ENCODE assay signal across 20 cellular contexts in genomic region chr11:72568861-72569260, GRCh38.
A peak's percentile ranks its signal among the peaks of the same experiment; 100 is the strongest.
DNase-seq lines count a peak whose midpoint lies in the region; TF ChIP-seq lines count a peak whose summit lies in the region.
"Had no signal": no experiment of that assay in that cellular context is flagged by ENCODE, and none has a peak within 500 bp of the region (broad histone marks: within the 10 kb centered on the region; RNA-seq: fewer than 3 reads in every experiment).

No MANE protein-coding gene starts in this region.

- DNase-seq in EL (peak; percentile 54), PC-9 (no peak), fibroblast of mammary gland (ENCODE audit: low read depth) (peak; percentile 68), renal cortical epithelial cell (ENCODE audit: low read depth) (peak; percentile 16), NCI-H187 treated with DMSO at 0.1 percent for 48 hours (lab: John Stamatoyannopoulos, UW) (no peak), NCI-H2029 (lab: John Stamatoyannopoulos, UW) (no peak), SKM-1 treated with dmso at 0.1 percent for 144 hours (lab: John Stamatoyannopoulos, UW; ENCODE audit: unreplicated experiment) (no peak), A673 (ENCODE audit: low spot score) (no peak)
- DNase-seq: activated CD4-positive, alpha-beta T cell treated with anti-CD3 and anti-CD28 coated beads, Interleukin-2, amount 10 ng/mL, durations not matched to agents 24 days and 14 days; activated gamma-delta T cell treated with Interleukin-2 at 50 U/mL for 16 hours; amygdala; BE2C; effector memory CD4-positive, alpha-beta T cell; NCI-H1930; NCI-H446 treated with DMSO at 0.1 percent for 48 hours; NK-92 treated with Interleukin-12 subunit alpha and Interleukin-12 subunit beta, amount 100 ng/mL, for 24 hours; right lobe of liver; stimulated activated CD4-positive, alpha-beta T cell treated with anti-CD3 and anti-CD28 coated beads, Interleukin-1b, Interleukin-23, amount 100 ng/mL, for 48 hours; stomach; uterus had no signal

- H3K4me1 ChIP-seq in PC-9 (replicated peaks; ENCODE audit: insufficient read depth): peaks cover 50% of the 10 kb centered on the region
- H3K4me1 ChIP-seq in A673 (ENCODE audit: insufficient read depth, low read length, poor library complexity, severe bottlenecking): no peaks in the 10 kb centered on the region
- H3K4me1 ChIP-seq: right lobe of liver, uterus had no signal

- no peaks in the 10 kb centered on the region for H3K27me3 ChIP-seq in PC-9 (ENCODE audit: insufficient read depth, low read depth)
- H3K27me3 ChIP-seq in A673 (replicated peaks; ENCODE audit: insufficient read depth, low read depth, low read length, poor library complexity): no peaks in the 10 kb centered on the region
- H3K27me3 ChIP-seq: BE2C, right lobe of liver, uterus had no signal

- no peaks in the 10 kb centered on the region for H3K9me3 ChIP-seq in PC-9 (ENCODE audit: insufficient read depth, low read depth)
- H3K9me3 ChIP-seq in A673 (ENCODE audit: low read depth, low read length, poor library complexity, severe bottlenecking): no peaks in the 10 kb centered on the region
- H3K9me3 ChIP-seq: BE2C, right lobe of liver, stomach, uterus had no signal

- H3K27ac ChIP-seq in PC-9 (peak overlapping the region; percentile 75; the same call in 1 of the 2 replicates), A673 (ENCODE audit: low read depth, low read length, poor library complexity, severe bottlenecking) (no peak overlapping the region)
- H3K27ac ChIP-seq: right lobe of liver, stomach, uterus had no signal

- intact Hi-C loops in PC-9 (cut with micrococcal nuclease; ENCODE audit: unreplicated experiment): no loop called here
- intact Hi-C loops in A673 (cut with micrococcal nuclease; ENCODE audit: unreplicated experiment): no loop called here

- no peaks in the 10 kb centered on the region for H3K79me2 ChIP-seq in PC-9 (ENCODE audit: low read depth)

- H2AFZ ChIP-seq in PC-9: no peak overlapping the region

- H3K4me2 ChIP-seq in PC-9: peak overlapping the region; percentile 71

- CTCF ChIA-PET in PC-9 (lab: Charles Lee): no interaction called here
- CTCF ChIA-PET in A673 (lab: Charles Lee): interaction anchor here (1.0 kb wide), 1 partner anchor 98 kb away, joined by 3 read pairs; no protein-coding TSS in a partner anchor

- no peaks in the 10 kb centered on the region for H4K20me1 ChIP-seq in PC-9 (ENCODE audit: insufficient read depth)

- H3K4me3 ChIP-seq in PC-9 (no peak overlapping the region), fibroblast of mammary gland (ENCODE audit: control insufficient read depth, low read depth, low read length) (no peak overlapping the region), A673 (ENCODE audit: low read depth, low read length, poor library complexity, severe bottlenecking) (no peak overlapping the region)
- H3K4me3 ChIP-seq: right lobe of liver, stomach, uterus had no signal

- POLR2A ChIA-PET in PC-9 (lab: Charles Lee; ENCODE audit: unreplicated experiment): no interaction called here
- POLR2A ChIA-PET in A673 (lab: Charles Lee; ENCODE audit: low non-redundant PET): no interaction called here

- BruUV-seq in PC-9 (replicated peaks; lab: Mats Ljungman, UMichigan): no TSS peak
- BruUV-seq in A673 (replicated peaks; lab: Mats Ljungman, UMichigan): no TSS peak

- H3F3A ChIP-seq in PC-9 (ENCODE audit: insufficient read depth, low read depth): peaks cover 34% of the 10 kb centered on the region

- TF ChIP-seq CTCF in PC-9 (conservative IDR thresholded peaks at IDR 0.05) (no peak), fibroblast of mammary gland (conservative IDR thresholded peaks at IDR 0.05; ENCODE audit: control insufficient read depth, insufficient read depth, low read depth, low read length) (no peak), A673 (conservative IDR thresholded peaks at IDR 0.05; ENCODE audit: low read depth, low read length) (no peak)

- no peaks in the 10 kb centered on the region for H3K9me2 ChIP-seq in PC-9 (ENCODE audit: insufficient read depth)

- H3K36me3 ChIP-seq in PC-9 (ENCODE audit: low read depth) (no peaks in the 10 kb centered on the region), A673 (ENCODE audit: insufficient read depth, low read length, poor library complexity, severe bottlenecking) (no peaks in the 10 kb centered on the region)
- H3K36me3 ChIP-seq: BE2C, right lobe of liver, stomach, uterus had no signal

Comparison
In these comparisons a context has a peak if more than half of its experiments do, and no peak if none do; other contexts are left out.
1. DNase-seq: peak in EL (single experiment), fibroblast of mammary gland (single experiment) and renal cortical epithelial cell (single experiment); none in PC-9 (0 of 2), NCI-H187 treated with DMSO at 0.1 percent for 48 hours (single experiment), NCI-H2029 (single experiment), SKM-1 treated with dmso at 0.1 percent for 144 hours (single experiment) and A673 (single experiment).